8 cellular contexts compared by ENCODE assay signal in the genomic region with DNA sequence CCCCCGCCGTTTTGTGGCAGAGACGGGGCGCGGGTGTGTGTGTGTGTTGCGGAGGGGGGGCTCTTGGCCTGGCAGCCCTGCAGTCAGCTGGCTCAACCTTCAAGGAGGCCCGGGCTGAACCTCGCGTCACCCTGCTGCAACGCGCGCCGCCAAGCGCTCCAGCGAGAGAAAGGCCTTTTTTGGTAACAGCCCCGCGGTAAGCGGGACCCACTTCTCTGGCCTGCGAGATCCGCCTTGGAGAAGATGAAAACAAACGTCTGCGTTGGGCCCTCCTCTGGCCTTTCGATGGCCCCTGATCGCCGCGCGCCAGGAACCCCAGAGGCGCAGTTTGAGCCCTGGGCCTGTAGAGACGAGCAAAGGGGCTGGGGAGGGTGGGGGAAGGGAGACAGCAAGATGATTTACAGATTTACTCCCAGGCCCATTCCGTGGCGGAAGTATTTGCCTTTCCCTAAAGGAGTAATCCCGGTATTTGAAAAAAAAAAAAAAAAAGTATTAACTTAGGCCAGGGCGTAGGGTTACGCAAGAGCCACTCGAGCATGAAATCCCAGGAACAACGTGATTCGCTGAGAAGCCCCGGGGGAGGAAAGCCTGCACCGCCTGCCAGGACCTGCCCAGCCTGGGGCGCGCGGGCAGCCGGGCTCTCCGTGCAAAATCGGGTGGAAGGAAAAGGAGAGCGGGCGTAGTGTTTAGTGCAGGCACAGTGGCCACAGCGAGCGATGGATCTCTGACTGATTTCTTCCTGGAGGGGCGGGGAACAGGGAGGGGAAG. TPM values are rescaled to one million over a fixed set of nuclear protein-coding genes. Genes with fewer than 3 reads are reported as not detected.
A peak's percentile ranks its signal among the peaks of the same experiment; 100 is the strongest.
DNase-seq lines count a peak whose midpoint lies in the region; ATAC-seq and TF ChIP-seq lines count a peak whose summit lies in the region.

No MANE protein-coding gene starts in this region.

- ATAC-seq in psoas muscle (peak; percentile 68 to 79 (median 70)), GM18909 (IDR thresholded peaks at IDR 0.05; ENCODE audit: poor library complexity, unreplicated experiment) (no peak)

- H3K4me1 Mint-ChIP-seq in T-helper 1 cell treated with Interleukin-12 subunit alpha and Interleukin-12 subunit beta and Interleukin-4 antibody, amounts not matched to agents 30 μg/mL and 1 μg/mL, for 36 hours (ENCODE audit: low read depth): peaks cover 65% of the 10 kb centered on the region

- H3K36me3 ChIP-seq in H7 (replicated peaks; ENCODE audit: control insufficient read depth, insufficient read depth, low read length) (no peaks in the 10 kb centered on the region), right atrium auricular region (no peaks in the 10 kb centered on the region), psoas muscle (ENCODE audit: insufficient read depth in 1 of 2, low read depth in 1 of 2) (no peaks in the 10 kb centered on the region)

- TF ChIP-seq CTCF in right atrium auricular region (IDR thresholded peaks at IDR 0.05) (no peak), psoas muscle (IDR thresholded peaks at IDR 0.05) (peak; percentile 9)

- intact Hi-C loops in psoas muscle (cut with DNase I): no loop called here

- H3K36me3 Mint-ChIP-seq in T-helper 1 cell treated with Interleukin-12 subunit alpha and Interleukin-12 subunit beta and Interleukin-4 antibody, amounts not matched to agents 30 μg/mL and 1 μg/mL, for 36 hours (ENCODE audit: low read depth): peaks cover 8% of the 10 kb centered on the region

- H3K27me3 ChIP-seq in H7 (ENCODE audit: control insufficient read depth, insufficient read depth, low read length): no peaks in the 10 kb centered on the region
- H3K27me3 ChIP-seq in right atrium auricular region: no peaks in the 10 kb centered on the region
- H3K27me3 ChIP-seq in psoas muscle (ENCODE audit: insufficient read depth in 3 of 3, low read length in 2 of 3): no peaks in the 10 kb centered on the region

- no peaks in the 10 kb centered on the region for H3K9me3 Mint-ChIP-seq in T-helper 1 cell treated with Interleukin-12 subunit alpha and Interleukin-12 subunit beta and Interleukin-4 antibody, amounts not matched to agents 30 μg/mL and 1 μg/mL, for 36 hours

- H3K9me3 ChIP-seq in right atrium auricular region (no peaks in the 10 kb centered on the region), psoas muscle (no peaks in the 10 kb centered on the region)

- 1 to 2% (median 2%) methylated on average over 49 to 50 of the region's 50 CpGs for WGBS in psoas muscle, 3 donors

- no peaks in the 10 kb centered on the region for H3K27me3 Mint-ChIP-seq in T-helper 1 cell treated with Interleukin-12 subunit alpha and Interleukin-12 subunit beta and Interleukin-4 antibody, amounts not matched to agents 30 μg/mL and 1 μg/mL, for 36 hours (ENCODE audit: low read depth)

- H3K4me3 ChIP-seq in H7 (ENCODE audit: insufficient read depth, low read depth, low read length) (peak overlapping the region; percentile 49), right atrium auricular region (peak overlapping the region; percentile 43 to 60), psoas muscle (peak overlapping the region; percentile 65)

- H3K4me1 ChIP-seq in right atrium auricular region (peaks cover 0 to 75% of the 10 kb centered on the region in 2 donors), psoas muscle (peaks cover 43% of the 10 kb centered on the region)

- peak; percentile 92 for DNase-seq in CD1c-positive myeloid dendritic cell (ENCODE audit: extremely low spot score)
- peak; percentile 87 for DNase-seq in H7
- DNase-seq in NCI-H146 treated with DMSO at 0.1 percent for 48 hours (lab: John Stamatoyannopoulos, UW; ENCODE audit: unreplicated experiment): peak; percentile 81
- peak in 55 of 58 donors; percentile 37 to 90 (median 74) for DNase-seq in anterior cingulate cortex (lab: John Stamatoyannopoulos, UW)
- DNase-seq in right atrium auricular region (ENCODE audit: low spot score): peak; percentile 98
- DNase-seq in psoas muscle: peak; percentile 93 to 96

- H3K27ac ChIP-seq in right atrium auricular region: peak overlapping the region; percentile 99 to 100
- H3K27ac ChIP-seq in psoas muscle: peak overlapping the region; percentile 100

- H3K27ac Mint-ChIP-seq in T-helper 1 cell treated with Interleukin-12 subunit alpha and Interleukin-12 subunit beta and Interleukin-4 antibody, amounts not matched to agents 30 μg/mL and 1 μg/mL, for 36 hours: peak overlapping the region; percentile 86

- H3K4me3 Mint-ChIP-seq in T-helper 1 cell treated with Interleukin-12 subunit alpha and Interleukin-12 subunit beta and Interleukin-4 antibody, amounts not matched to agents 30 μg/mL and 1 μg/mL, for 36 hours: peak overlapping the region; percentile 87

RNA-seq across cellular contexts. Expression of gene IRF2BPL, which starts 4.5 kb away (rescaled TPM):
- total RNA-seq in H7 (2014; rRNA removed; shearing (Covaris generic)): 142 and 187 TPM in 2 replicates
- 10 to 100 TPM; 42.0 to 51.1 TPM for total RNA-seq in right atrium auricular region
- 10 to 100 TPM in 3 of 4 donors, 1 to 10 TPM in 1; 9.7 to 26.3 (median 21.7) TPM for total RNA-seq in psoas muscle
- polyA plus RNA-seq in psoas muscle: 1 to 10 TPM; 3.8 to 9.5 (median 4.4) TPM
